Comparison of ENCODE assay signal across 8 cellular contexts in the genomic region with DNA sequence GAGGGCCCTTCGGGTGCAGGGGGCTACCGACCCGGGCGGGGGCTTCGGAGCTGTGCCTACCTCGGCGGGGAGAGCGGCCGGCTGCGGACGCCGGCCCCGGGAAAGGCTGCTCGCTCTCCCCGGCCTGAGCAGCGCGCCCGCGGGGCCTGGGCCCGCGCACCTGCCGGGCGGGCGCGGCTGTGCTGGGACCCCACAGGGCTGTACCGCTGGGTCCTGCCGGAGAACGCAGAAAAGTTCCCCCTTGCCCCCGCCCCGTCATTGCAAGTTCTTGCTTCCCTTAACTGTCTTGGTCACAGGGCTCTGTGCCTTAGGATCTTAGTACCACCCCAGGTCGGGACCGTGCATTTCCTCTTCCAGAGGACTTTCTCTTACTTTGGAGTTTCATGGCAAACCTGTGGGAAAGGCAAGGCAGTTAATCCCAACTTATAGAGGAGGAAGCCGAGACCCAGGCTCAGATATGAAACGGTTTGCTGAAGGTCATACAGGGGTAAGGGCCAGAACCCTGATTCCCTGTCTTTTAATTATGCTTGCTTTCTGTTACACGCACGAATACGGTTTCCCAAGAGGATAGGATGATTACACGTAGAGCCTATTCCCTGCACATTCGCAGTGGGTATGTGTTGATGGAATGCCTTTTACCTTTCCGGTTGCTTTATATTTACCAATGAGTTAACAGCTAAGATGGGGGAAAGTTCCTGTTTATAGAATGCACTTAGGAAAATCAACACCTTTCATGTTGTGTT. TPM values are rescaled to one million over a fixed set of nuclear protein-coding genes. Genes with fewer than 3 reads are reported as not detected.
DNase-seq lines count a peak whose midpoint lies in the region; ATAC-seq, FAIRE-seq and TF ChIP-seq lines count a peak whose summit lies in the region.

No MANE protein-coding gene starts in this region.

- H4K20me1 ChIP-seq in OCI-LY1 (ENCODE audit: insufficient read depth, low read length) (no peaks in the 10 kb centered on the region), keratinocyte (ENCODE audit: control insufficient read depth, extremely low read depth, insufficient read depth, low read length) (no peaks in the 10 kb centered on the region)

- H3K4me3 ChIP-seq in OCI-LY1 (ENCODE audit: low read depth, low read length, poor library complexity, severe bottlenecking) (peak overlapping the region; percentile 84), bronchial epithelial cell (ENCODE audit: low read depth, low read length) (peak overlapping the region; percentile 89), keratinocyte (ENCODE audit: control insufficient read depth in 2 of 3, extremely low read depth in 1 of 3, insufficient read depth in 2 of 3, low read depth in 1 of 3, low read length in 3 of 3) (peak overlapping the region; percentile 78 to 86 (median 84))

- H3K79me2 ChIP-seq in OCI-LY1 (ENCODE audit: insufficient read depth, low read length): peaks cover 53% of the 10 kb centered on the region
- H3K79me2 ChIP-seq in keratinocyte (ENCODE audit: control insufficient read depth, insufficient read depth, low read length): no peaks in the 10 kb centered on the region

- H3K27ac Mint-ChIP-seq in activated T-cell treated with anti-CD3 and anti-CD28 coated beads, Interleukin-2, amount 50 U/mL, for 72 hours: peak overlapping the region; percentile 72

- TF ChIP-seq CTCF in OCI-LY1 (IDR thresholded peaks at IDR 0.05; ENCODE audit: low read length) (no peak), bronchial epithelial cell (IDR thresholded peaks at IDR 0.05; ENCODE audit: insufficient read depth, low read length, severe bottlenecking) (no peak), keratinocyte (optimal IDR thresholded peaks at IDR 0.05 in 1 of 3, IDR thresholded peaks at IDR 0.05 in 1 of 3, conservative IDR thresholded peaks at IDR 0.05 in 1 of 3; ENCODE audit: extremely low read depth in 1 of 3, insufficient read depth in 2 of 3, low read length in 3 of 3) (no peak)

- no peaks in the 10 kb centered on the region for H3K27me3 ChIP-seq in OCI-LY1 (ENCODE audit: insufficient read depth, low read length)
- H3K27me3 ChIP-seq in bronchial epithelial cell (ENCODE audit: control insufficient read depth, insufficient read depth, low read length): no peaks in the 10 kb centered on the region
- no peaks in the 10 kb centered on the region for H3K27me3 ChIP-seq in keratinocyte (ENCODE audit: control insufficient read depth, extremely low read depth, insufficient read depth, low read length)

- H3K9ac ChIP-seq in OCI-LY1 (ENCODE audit: low read length) (peak overlapping the region; percentile 95), keratinocyte (ENCODE audit: control insufficient read depth, extremely low read depth, insufficient read depth, low read length) (peak overlapping the region; percentile 77)

- H3K27ac ChIP-seq in OCI-LY1 (ENCODE audit: low read depth, low read length, poor library complexity, severe bottlenecking): peak overlapping the region; percentile 62
- H3K27ac ChIP-seq in keratinocyte (ENCODE audit: control insufficient read depth, insufficient read depth, low read length): peak overlapping the region; percentile 44

- H3K4me1 ChIP-seq in OCI-LY1 (ENCODE audit: insufficient read depth, low read length, severe bottlenecking): peaks cover 68% of the 10 kb centered on the region
- peaks cover 10% of the 10 kb centered on the region for H3K4me1 ChIP-seq in keratinocyte (ENCODE audit: control insufficient read depth, extremely low read depth, insufficient read depth, low read length)

- dilution Hi-C loops in keratinocyte (cut with MboI; ENCODE audit: extremely low pct_ligation_motif_present, low sequenced_read_pairs): no loop called here

- H3K9me3 ChIP-seq in OCI-LY1 (ENCODE audit: low read length) (no peaks in the 10 kb centered on the region), keratinocyte (ENCODE audit: control insufficient read depth, low read depth, low read length) (no peaks in the 10 kb centered on the region)

- H3K4me3 Mint-ChIP-seq in activated T-cell treated with anti-CD3 and anti-CD28 coated beads, Interleukin-2, amount 50 U/mL, for 72 hours: peak overlapping the region; percentile 83 to 86

- H3K36me3 Mint-ChIP-seq in activated T-cell treated with anti-CD3 and anti-CD28 coated beads, Interleukin-2, amount 50 U/mL, for 72 hours (ENCODE audit: insufficient read depth in 2 of 2): peaks cover 6 to 15% of the 10 kb centered on the region in 2 donors

- H3K9me3 Mint-ChIP-seq in activated T-cell treated with anti-CD3 and anti-CD28 coated beads, Interleukin-2, amount 50 U/mL, for 72 hours: no peaks in the 10 kb centered on the region

- H3K36me3 ChIP-seq in OCI-LY1 (ENCODE audit: insufficient read depth, low read length) (peaks cover 23% of the 10 kb centered on the region; the same call in 1 of the 2 replicates), bronchial epithelial cell (ENCODE audit: control insufficient read depth, insufficient read depth, low read length) (no peaks in the 10 kb centered on the region), keratinocyte (ENCODE audit: control insufficient read depth in 2 of 2, extremely low read depth in 1 of 2, insufficient read depth in 2 of 2, low read length in 2 of 2) (no peaks in the 10 kb centered on the region)

- no peaks in the 10 kb centered on the region for H3K27me3 Mint-ChIP-seq in activated T-cell treated with anti-CD3 and anti-CD28 coated beads, Interleukin-2, amount 50 U/mL, for 72 hours (ENCODE audit: low read depth)

- peak in 1 of 2 donors; percentile 28 for DNase-seq in activated T-cell treated with anti-CD3 and anti-CD28 coated beads, Interleukin-2, amount 50 U/mL, for 72 hours
- no peak for DNase-seq in activated T-cell treated with anti-CD3 and anti-CD28 coated beads for 4 hours
- peak; percentile 29 for DNase-seq in bronchial epithelial cell (ENCODE audit: low read depth)
- DNase-seq in keratinocyte (ENCODE audit: low read depth, low spot score): no peak
- peak; percentile 19 for DNase-seq in stimulated activated CD4-positive, alpha-beta T cell treated with anti-CD3 and anti-CD28 coated beads, Interleukin-1b, Interleukin-23, amount 100 ng/mL, for 48 hours
- DNase-seq in dedifferentiated amniotic fluid mesenchymal stem cell (ENCODE audit: extremely low spot score): no peak

- no peak for FAIRE-seq in bronchial epithelial cell (lab: Jason Lieb, UNC)
- FAIRE-seq in keratinocyte (lab: Jason Lieb, UNC): no peak

- H3K4me1 Mint-ChIP-seq in activated T-cell treated with anti-CD3 and anti-CD28 coated beads, Interleukin-2, amount 50 U/mL, for 72 hours (ENCODE audit: low read depth): peaks cover 52% of the 10 kb centered on the region

- H3F3A ChIP-seq in OCI-LY1 (ENCODE audit: insufficient read depth, low read length): no peaks in the 10 kb centered on the region

- ATAC-seq in activated T-cell treated with anti-CD3 and anti-CD28 coated beads, Interleukin-2, amount 50 U/mL, for 72 hours (replicated peaks in 1 of 2): peak; percentile 28 to 41
- ATAC-seq in HG02759 (IDR thresholded peaks at IDR 0.05; ENCODE audit: unreplicated experiment): peak; percentile 37

- H3K4me2 ChIP-seq in OCI-LY1 (ENCODE audit: low read length) (peak overlapping the region; percentile 82), keratinocyte (ENCODE audit: control insufficient read depth, extremely low read depth, insufficient read depth, low read depth, low read length) (peak overlapping the region; percentile 97)

- no peak overlapping the region for H2AFZ ChIP-seq in OCI-LY1 (ENCODE audit: low read length)
- peak overlapping the region; percentile 87 for H2AFZ ChIP-seq in keratinocyte (ENCODE audit: control insufficient read depth, low read length)

- H3K9me1 ChIP-seq in keratinocyte (ENCODE audit: control insufficient read depth, extremely low read depth, insufficient read depth, low read length): no peaks in the 10 kb centered on the region

- no peaks in the 10 kb centered on the region for H3K9me2 ChIP-seq in OCI-LY1 (ENCODE audit: low read depth, low read length)

RNA-seq across cellular contexts. Expression of a gene that starts 0.7 kb away (rescaled TPM):
- 10 to 100 TPM; 69.0 to 69.5 TPM for total RNA-seq in activated T-cell treated with anti-CD3 and anti-CD28 coated beads, Interleukin-2, amount 50 U/mL, for 72 hours
- total RNA-seq in bronchial epithelial cell: 29.7 and 31.2 TPM in 2 replicates
- 5.2 to 13.9 TPM (median 12.1 TPM) in 3 replicates for polyA plus RNA-seq in keratinocyte
- 6.2 TPM for polyA plus RNA-seq in keratinocyte (2011; ENCODE audit: low read depth)
- 6.3 and 16.0 TPM in 2 replicates for polyA plus RNA-seq in keratinocyte (2011; cell fraction: cytosol; rRNA removed)
- 3.5 and 4.1 TPM in 2 replicates for polyA plus RNA-seq in keratinocyte (2011; cell fraction: nucleus; rRNA removed)
- 6.8 and 8.9 TPM in 2 replicates for polyA plus RNA-seq in keratinocyte (2012; ENCODE audit: low replicate concordance)
- polyA minus RNA-seq in keratinocyte: 4.1 to 10.6 TPM (median 9.5 TPM) in 3 replicates
- 3.8 TPM for polyA minus RNA-seq in keratinocyte (2011; cell fraction: cytosol; rRNA and poly(A)+ RNA removed)
- polyA minus RNA-seq in keratinocyte (2011; cell fraction: nucleus; rRNA and poly(A)+ RNA removed): 5.1 and 11.0 TPM in 2 replicates

Comparison
In these comparisons a context has a peak if more than half of its experiments do, and no peak if none do; other contexts are left out.
1. DNase-seq: peak in bronchial epithelial cell (single experiment) and stimulated activated CD4-positive, alpha-beta T cell treated with anti-CD3 and anti-CD28 coated beads, Interleukin-1b, Interleukin-23, amount 100 ng/mL, for 48 hours (single experiment); none in activated T-cell treated with anti-CD3 and anti-CD28 coated beads for 4 hours (single experiment), keratinocyte (single experiment) and dedifferentiated amniotic fluid mesenchymal stem cell (single experiment).
2. Peak in every context shown above with its lines, with median percentiles within 50 percentile points of each other: H3K4me3 ChIP-seq.